Comparison of ENCODE assay signal across 8 cellular contexts in genomic region chr1:25337483-25338187, GRCh38. TPM values are rescaled to one million over a fixed set of nuclear protein-coding genes. Genes with fewer than 3 reads are reported as not detected.
DNase-seq lines count a peak whose midpoint lies in the region; ATAC-seq, FAIRE-seq and TF ChIP-seq lines count a peak whose summit lies in the region.
"Not testable (repeated sequence)": the region's sequence is repeated elsewhere in the genome, so short reads cannot be mapped to it uniquely, and the experiment has no call there.

No MANE protein-coding gene starts in this region.

- H3K9me3 Mint-ChIP-seq in neural progenitor cell, result not testable (repeated sequence)

- H2AFZ ChIP-seq in neural progenitor cell (replicated peaks), result peak overlapping the region; percentile 61

- H3K79me2 ChIP-seq in neural progenitor cell (ENCODE audit: low read depth), result peaks cover 48% of the 10 kb centered on the region

- H3K4me3 ChIP-seq in astrocyte of the spinal cord (ENCODE audit: low read depth, low read length), result peak overlapping the region; percentile 90
- peak overlapping the region; percentile 59 to 99 (median 93) for H3K4me3 ChIP-seq in heart left ventricle
- H3K4me3 ChIP-seq in neural progenitor cell, result peak overlapping the region; percentile 77
- peak overlapping the region; percentile 93 to 98 for H3K4me3 ChIP-seq in testis

- not testable (repeated sequence) for DNase-seq in GM12892 (ENCODE audit: insufficient read length); astrocyte of the spinal cord (ENCODE audit: low read depth, low spot score); testis
- peak; percentile 33 for DNase-seq in T-helper 9 cell
- DNase-seq in heart left ventricle, result peak in 2 of 5 donors; percentile 36 to 39
- DNase-seq in neural progenitor cell (ENCODE audit: low spot score), result peak; percentile 18

- H3K27ac ChIP-seq in heart left ventricle (peak overlapping the region; percentile 93 to 99 (median 97)), neural progenitor cell (peak overlapping the region; percentile 89), testis (peak overlapping the region; percentile 92 to 98)

- intact Hi-C loops in heart left ventricle (cut with DNase I), result loop anchor here in 2 of 10 donors (2.0 to 10.0 kb wide), 3 partner anchors 90 to 97 kb away; partner anchors contain the start of genes RSRP1 (in 2 of the 2) and MACO1 (in 1 of the 2)
- intact Hi-C loops in testis (cut with DNase I; ENCODE audit: low total_unique reads), result not testable (repeated sequence)

- H3K27me3 ChIP-seq in heart left ventricle, neural progenitor cell, testis: not testable (repeated sequence)

- peak; percentile 66 for TF ChIP-seq POLR2A in GM12892 (IDR thresholded peaks at IDR 0.05; ENCODE audit: low read depth, low read length)
- not testable (repeated sequence) for TF ChIP-seq POLR2A in heart left ventricle (IDR thresholded peaks at IDR 0.05); testis (IDR thresholded peaks at IDR 0.05)

- WGBS in heart left ventricle, 4 donors, result 0 to 5% (median 0%) methylated on average over 7 to 24 of the region's 39 CpGs
- 0% methylated on average over 21 of the region's 39 CpGs; no CpG with 5 or more reads in 1 of the 2 donors for WGBS in testis, 2 donors

- in situ Hi-C loops in astrocyte of the spinal cord (cut with HindIII; ENCODE audit: low sequenced_read_pairs), result not testable (repeated sequence)

- peak overlapping the region; percentile 74 for H3K4me2 ChIP-seq in neural progenitor cell

- ATAC-seq in GM21825 (IDR thresholded peaks at IDR 0.05; ENCODE audit: unreplicated experiment) (peak; percentile 38), HG03469 (IDR thresholded peaks at IDR 0.05; ENCODE audit: unreplicated experiment) (peak; percentile 5), heart left ventricle (peak; percentile 80 to 87 (median 84))

- TF ChIP-seq CTCF in astrocyte of the spinal cord (IDR thresholded peaks at IDR 0.05; ENCODE audit: low read depth, low read length); neural progenitor cell (IDR thresholded peaks at IDR 0.05); testis (IDR thresholded peaks at IDR 0.05): not testable (repeated sequence)
- TF ChIP-seq CTCF in heart left ventricle (IDR thresholded peaks at IDR 0.05), result peak in 1 of 12 donors; percentile 3

- H3K4me3 Mint-ChIP-seq in neural progenitor cell, result peak overlapping the region; percentile 92

- peaks cover 0 to 35% (median 24%) of the 10 kb centered on the region in 12 donors for H3K4me1 ChIP-seq in heart left ventricle
- H3K4me1 ChIP-seq in neural progenitor cell, result peaks cover 14% of the 10 kb centered on the region
- not testable (repeated sequence) for H3K4me1 ChIP-seq in testis

- H3K27ac Mint-ChIP-seq in neural progenitor cell, result not testable (repeated sequence)

- peaks cover 16% of the 10 kb centered on the region for H3K4me1 Mint-ChIP-seq in neural progenitor cell

- H3K36me3 Mint-ChIP-seq in neural progenitor cell, result not testable (repeated sequence)

- not testable (repeated sequence) for H3K9me3 ChIP-seq in heart left ventricle; neural progenitor cell (ENCODE audit: low read depth); testis

- H3F3A ChIP-seq in neural progenitor cell (ENCODE audit: low read depth), result peaks cover 13% of the 10 kb centered on the region

- not testable (repeated sequence) for H3K27me3 Mint-ChIP-seq in neural progenitor cell (ENCODE audit: insufficient read depth, low read depth)

- H4K20me1 ChIP-seq in neural progenitor cell (ENCODE audit: low read depth), result peaks cover 12% of the 10 kb centered on the region

- H3K36me3 ChIP-seq in heart left ventricle, result peaks cover 0 to 17% (median under 1%) of the 10 kb centered on the region in 9 donors
- H3K36me3 ChIP-seq in neural progenitor cell; testis (ENCODE audit: low read depth, missing control alignments): not testable (repeated sequence)

- not testable (repeated sequence) for H3K9ac ChIP-seq in neural progenitor cell

- FAIRE-seq in GM12892 (lab: Jason Lieb, UNC), result not testable (repeated sequence)

RNA-seq across cellular contexts. Expression of gene TMEM50A, which starts 0.5 kb away (rescaled TPM):
- polyA plus RNA-seq in GM12892 (2012; ENCODE audit: missing spikeins), result 58.2 TPM
- total RNA-seq in heart left ventricle (100 to 1,000 TPM in 2 of 9 donors, 10 to 100 TPM in 7; 53.5 to 112 (median 94.5) TPM), neural progenitor cell (ENCODE audit: low replicate concordance) (84.4 and 95.6 TPM in 2 replicates), testis (10 to 100 TPM; 52.6 to 57.2 TPM)
- polyA plus RNA-seq in heart left ventricle (10 to 100 TPM; 81.4 to 93.5 TPM), testis (ENCODE audit: insufficient read depth, low read depth, low replicate concordance) (58.0 TPM)

Comparison
In these comparisons a context has a peak if more than half of its experiments do, and no peak if none do; other contexts are left out.
1. ATAC-seq: peak in every context shown above with its lines; median percentile 84 in heart left ventricle; 38 in GM21825; 5 in HG03469.